ENCODE assay signal across 8 cellular contexts in genomic region chr1:155195201-155196102, GRCh38. TPM values are rescaled to one million over a fixed set of nuclear protein-coding genes. Genes with fewer than 3 reads are reported as not detected.
DNase-seq lines count a peak whose midpoint lies in the region; ATAC-seq and TF ChIP-seq lines count a peak whose summit lies in the region.

No MANE protein-coding gene starts in this region.

- H3K4me3 Mint-ChIP-seq in activated CD4-positive, alpha-beta memory T cell treated with anti-CD3 and anti-CD28 coated beads, Interleukin-2, amount 10 ng/mL, durations not matched to agents 7 days and 5 days, result peak overlapping the region; percentile 67

- no peak for TF ChIP-seq POLR2A in stomach (IDR thresholded peaks at IDR 0.05)

- no peaks in the 10 kb centered on the region for H3K27me3 Mint-ChIP-seq in activated CD4-positive, alpha-beta memory T cell treated with anti-CD3 and anti-CD28 coated beads, Interleukin-2, amount 10 ng/mL, durations not matched to agents 7 days and 5 days

- H3K36me3 ChIP-seq in stomach, result peaks cover 3 to 39% (median 29%) of the 10 kb centered on the region in 4 donors

- peak overlapping the region; percentile 52 for H3K4me3 ChIP-seq in right cardiac atrium (ENCODE audit: low read length)
- H3K4me3 ChIP-seq in stomach, result peak overlapping the region; percentile 60 to 67 (median 64)

- H3K9me3 ChIP-seq in right cardiac atrium (ENCODE audit: control insufficient read depth, low read length) (no peaks in the 10 kb centered on the region), stomach (no peaks in the 10 kb centered on the region)

- H3K9me3 Mint-ChIP-seq in activated CD4-positive, alpha-beta memory T cell treated with anti-CD3 and anti-CD28 coated beads, Interleukin-2, amount 10 ng/mL, durations not matched to agents 7 days and 5 days, result no peaks in the 10 kb centered on the region

- ATAC-seq in right cardiac atrium (peak; percentile 0 to 2), GM18868 (IDR thresholded peaks at IDR 0.05; ENCODE audit: unreplicated experiment) (no peak)

- H3K27me3 ChIP-seq in right cardiac atrium (ENCODE audit: control insufficient read depth, insufficient read depth) (no peaks in the 10 kb centered on the region), stomach (no peaks in the 10 kb centered on the region)

- CTCF ChIA-PET in activated CD4-positive, alpha-beta memory T cell treated with anti-CD3 and anti-CD28 coated beads, Interleukin-2, amount 10 ng/mL, durations not matched to agents 7 days and 5 days (lab: Charles Lee), result interaction anchor here (0.9 to 6.3 kb wide), 7 partner anchors 8 to 46 kb away, joined by 3 to 93 read pairs (median 19); partner anchors contain the start of genes KRTCAP2, MTX1, THBS3 and TRIM46

- peaks cover 40% of the 10 kb centered on the region for H3K4me1 Mint-ChIP-seq in activated CD4-positive, alpha-beta memory T cell treated with anti-CD3 and anti-CD28 coated beads, Interleukin-2, amount 10 ng/mL, durations not matched to agents 7 days and 5 days

- DNase-seq in NCI-H345 (lab: John Stamatoyannopoulos, UW) (peak; percentile 62), NCI-H345 treated with DMSO at 0.1 percent for 48 hours (lab: John Stamatoyannopoulos, UW; ENCODE audit: unreplicated experiment) (no peak), right cardiac atrium (peak; percentile 21 to 69 (median 39)), stomach (no peak), RPMI8226 (no peak), NCI-H2029 treated with DMSO at 0.1 percent for 48 hours (lab: John Stamatoyannopoulos, UW) (no peak)
- DNase-seq in activated CD4-positive, alpha-beta memory T cell treated with anti-CD3 and anti-CD28 coated beads, Interleukin-2, amount 10 ng/mL, durations not matched to agents 7 days and 5 days, result no peak

- H3K27ac ChIP-seq in right cardiac atrium (ENCODE audit: low read length) (peak overlapping the region; percentile 49), stomach (peak overlapping the region; percentile 18 to 98 (median 95))

- H3K4me1 ChIP-seq in right cardiac atrium (ENCODE audit: control insufficient read depth, insufficient read depth, low read length), result peaks cover 3% of the 10 kb centered on the region
- peaks cover 23 to 52% (median 36%) of the 10 kb centered on the region in 4 donors for H3K4me1 ChIP-seq in stomach

- no peak for TF ChIP-seq CTCF in stomach (IDR thresholded peaks at IDR 0.05)

- POLR2A ChIA-PET in activated CD4-positive, alpha-beta memory T cell treated with anti-CD3 and anti-CD28 coated beads, Interleukin-2, amount 10 ng/mL, durations not matched to agents 7 days and 5 days (lab: Charles Lee), result interaction anchor here (0.9 to 5.4 kb wide), 10 partner anchors 8 to 144 kb away, joined by 3 to 133 read pairs (median 20); partner anchors contain the start of genes ADAM15, KRTCAP2, MTX1 and SCAMP3

- 21% methylated on average over 27 of the region's 27 CpGs for WGBS in right cardiac atrium
- 23 to 46% (median 27%) methylated on average over 11 to 27 of the region's 27 CpGs for WGBS in stomach, 5 donors

- TF ChIP-seq EP300 in stomach (IDR thresholded peaks at IDR 0.05), result no peak

- H3K36me3 Mint-ChIP-seq in activated CD4-positive, alpha-beta memory T cell treated with anti-CD3 and anti-CD28 coated beads, Interleukin-2, amount 10 ng/mL, durations not matched to agents 7 days and 5 days (ENCODE audit: low read depth), result peaks cover 22% of the 10 kb centered on the region

- intact Hi-C loops in right cardiac atrium (cut with DNase I), result no loop called here
- intact Hi-C loops in stomach (cut with DNase I; ENCODE audit: low total_unique reads), result no loop called here

- peak overlapping the region; percentile 67 for H3K27ac Mint-ChIP-seq in activated CD4-positive, alpha-beta memory T cell treated with anti-CD3 and anti-CD28 coated beads, Interleukin-2, amount 10 ng/mL, durations not matched to agents 7 days and 5 days

RNA-seq across cellular contexts. Expression of gene THBS3, which starts 12.2 kb away (rescaled TPM):
- total RNA-seq in activated CD4-positive, alpha-beta memory T cell treated with anti-CD3 and anti-CD28 coated beads, Interleukin-2, amount 10 ng/mL, durations not matched to agents 7 days and 5 days, result 10 to 100 TPM; 30.7 to 32.3 TPM
- total RNA-seq in right cardiac atrium, result 10 to 100 TPM; 16.5 to 33.4 (median 20.1) TPM
- 19.6 TPM for polyA plus RNA-seq in right cardiac atrium
- total RNA-seq in stomach, result 10 to 100 TPM; 11.0 to 65.9 (median 25.4) TPM
- polyA plus RNA-seq in stomach, result 10 to 100 TPM; 11.0 to 27.9 (median 17.8) TPM

RNA-seq across cellular contexts. Expression of gene MTX1, which starts 13.0 kb away (rescaled TPM):
- 10 to 100 TPM; 41.2 to 43.1 TPM for total RNA-seq in activated CD4-positive, alpha-beta memory T cell treated with anti-CD3 and anti-CD28 coated beads, Interleukin-2, amount 10 ng/mL, durations not matched to agents 7 days and 5 days
- total RNA-seq in right cardiac atrium (10 to 100 TPM; 20.1 to 24.3 (median 21.1) TPM), stomach (10 to 100 TPM in 4 of 5 donors, 1 to 10 TPM in 1; 1.2 to 54.9 (median 25.2) TPM)
- polyA plus RNA-seq in right cardiac atrium (31.9 TPM), stomach (10 to 100 TPM; 48.3 to 71.1 (median 58.2) TPM)

RNA-seq across cellular contexts. Expression of gene TRIM46, which starts 21.8 kb away (rescaled TPM):
- 10 to 100 TPM; 17.8 to 18.3 TPM for total RNA-seq in activated CD4-positive, alpha-beta memory T cell treated with anti-CD3 and anti-CD28 coated beads, Interleukin-2, amount 10 ng/mL, durations not matched to agents 7 days and 5 days
- total RNA-seq in right cardiac atrium (under 1 TPM; 0.17 to 0.37 (median 0.26) TPM), stomach (10 to 100 TPM in 1 of 5 donors, 1 to 10 TPM in 1, under 1 TPM in 1, not detected in 2; 0.73 to 16.9 (median 5.4) TPM)
- polyA plus RNA-seq in right cardiac atrium (0.18 TPM), stomach (under 1 TPM; 0.58 to 0.68 (median 0.61) TPM)

RNA-seq across cellular contexts. Expression of gene KRTCAP2, which starts 22.3 kb away (rescaled TPM):
- 100 to 1,000 TPM; 203 to 224 TPM for total RNA-seq in activated CD4-positive, alpha-beta memory T cell treated with anti-CD3 and anti-CD28 coated beads, Interleukin-2, amount 10 ng/mL, durations not matched to agents 7 days and 5 days
- total RNA-seq in right cardiac atrium, result 100 to 1,000 TPM; 122 to 150 (median 130) TPM
- 217 TPM for polyA plus RNA-seq in right cardiac atrium
- total RNA-seq in stomach, result 100 to 1,000 TPM in 3 of 5 donors, 10 to 100 TPM in 2; 60.8 to 238 (median 133) TPM
- 100 to 1,000 TPM; 183 to 399 (median 242) TPM for polyA plus RNA-seq in stomach

RNA-seq across cellular contexts. Expression of gene DPM3, which starts 55.1 kb away (rescaled TPM):
- total RNA-seq in activated CD4-positive, alpha-beta memory T cell treated with anti-CD3 and anti-CD28 coated beads, Interleukin-2, amount 10 ng/mL, durations not matched to agents 7 days and 5 days, result 10 to 100 TPM; 80.2 to 80.6 TPM
- total RNA-seq in right cardiac atrium (10 to 100 TPM; 71.2 to 81.6 (median 74.6) TPM), stomach (10 to 100 TPM in 4 of 5 donors, not detected in 1; 13.3 to 51.3 (median 38.3) TPM)
- polyA plus RNA-seq in right cardiac atrium (186 TPM), stomach (100 to 1,000 TPM; 192 to 301 (median 220) TPM)

Comparison
In these comparisons a context has a peak if more than half of its experiments do, and no peak if none do; other contexts are left out.
1. DNase-seq: peak in NCI-H345 (single experiment) and right cardiac atrium (3 of 3); none in NCI-H345 treated with DMSO at 0.1 percent for 48 hours (single experiment), activated CD4-positive, alpha-beta memory T cell treated with anti-CD3 and anti-CD28 coated beads, Interleukin-2, amount 10 ng/mL, durations not matched to agents 7 days and 5 days (single experiment), stomach (single experiment), RPMI8226 (single experiment) and NCI-H2029 treated with DMSO at 0.1 percent for 48 hours (single experiment).